10 cellular contexts compared by ENCODE assay signal in genomic region chr1:204093421-204093717, GRCh38. TPM values are rescaled to one million over a fixed set of nuclear protein-coding genes. Genes with fewer than 3 reads are reported as not detected.
DNase-seq lines count a peak whose midpoint lies in the region; ATAC-seq and TF ChIP-seq lines count a peak whose summit lies in the region.
"Had no signal": no experiment of that assay in that cellular context is flagged by ENCODE, and none has a peak within 500 bp of the region (broad histone marks: within the 10 kb centered on the region; RNA-seq: fewer than 3 reads in every experiment).

No MANE protein-coding gene starts in this region.

- H4K20me1 ChIP-seq in PC-3 (ENCODE audit: low read length): peaks cover 40% of the 10 kb centered on the region

- H3K9me3 ChIP-seq in right lobe of liver (no peaks in the 10 kb centered on the region), PC-3 (ENCODE audit: low read length) (no peaks in the 10 kb centered on the region)
- H3K9me3 ChIP-seq: adrenal gland had no signal

- peaks cover 77% of the 10 kb centered on the region for H3K4me1 Mint-ChIP-seq in type B pancreatic cell (ENCODE audit: unreplicated experiment)
- H3K4me1 Mint-ChIP-seq in natural killer cell treated with Interleukin-12 subunit alpha and Interleukin-12 subunit beta and Interleukin-15 and Interleukin-18, amount 100 ng/mL, for 72 hours (ENCODE audit: low read depth in 2 of 2): peaks cover 31 to 32% of the 10 kb centered on the region in 2 donors

- H3K27me3 ChIP-seq in right lobe of liver: no peaks in the 10 kb centered on the region
- H3K27me3 ChIP-seq in PC-3 (ENCODE audit: low read length): no peaks in the 10 kb centered on the region
- H3K27me3 ChIP-seq: adrenal gland had no signal

- H2AFZ ChIP-seq in PC-3 (ENCODE audit: low read length): no peak overlapping the region

- peaks cover 100% of the 10 kb centered on the region for H3K79me2 ChIP-seq in PC-3 (ENCODE audit: low read length)

- H3K36me3 ChIP-seq in right lobe of liver (no peaks in the 10 kb centered on the region), PC-3 (ENCODE audit: low read depth, low read length) (no peaks in the 10 kb centered on the region)
- H3K36me3 ChIP-seq: adrenal gland had no signal

- WGBS in right lobe of liver (ENCODE audit: insufficient coverage, low coverage, low lambda C conversion rate, missing lambda C conversion rate): 22% methylated on average over 1 of the region's 4 CpGs

- no peak for TF ChIP-seq CTCF in right lobe of liver (IDR thresholded peaks at IDR 0.05)
- no peak for TF ChIP-seq CTCF in type B pancreatic cell (conservative IDR thresholded peaks at IDR 0.05)
- TF ChIP-seq CTCF in PC-3 (conservative IDR thresholded peaks at IDR 0.05; ENCODE audit: low read depth, low read length): no peak

- H3K4me2 ChIP-seq in PC-3 (ENCODE audit: low read length): no peak overlapping the region

- H3K9ac ChIP-seq in PC-3 (ENCODE audit: low read length): no peak overlapping the region

- BruUV-seq in PC-3 (replicated peaks; lab: Mats Ljungman, UMichigan): no TSS peak

- H3K36me3 Mint-ChIP-seq in type B pancreatic cell: peaks cover 5% of the 10 kb centered on the region
- no peaks in the 10 kb centered on the region for H3K36me3 Mint-ChIP-seq in natural killer cell treated with Interleukin-12 subunit alpha and Interleukin-12 subunit beta and Interleukin-15 and Interleukin-18, amount 100 ng/mL, for 72 hours
- H3K36me3 Mint-ChIP-seq: immature natural killer cell had no signal

- DNase-seq in NCI-H748 (lab: John Stamatoyannopoulos, UW; ENCODE audit: unreplicated experiment) (peak; percentile 51), NCI-H748 treated with DMSO at 0.1 percent for 48 hours (lab: John Stamatoyannopoulos, UW) (no peak), NOMO-1 (lab: John Stamatoyannopoulos, UW; ENCODE audit: unreplicated experiment in 2 of 2) (peak; percentile 50 to 70), right lobe of liver (peak in 2 of 3 donors; percentile 52 to 65), type B pancreatic cell (ENCODE audit: extremely low spot score, unreplicated experiment) (no peak), PC-3 (no peak)
- DNase-seq in natural killer cell treated with Interleukin-12 subunit alpha and Interleukin-12 subunit beta and Interleukin-15 and Interleukin-18, amount 100 ng/mL, for 72 hours (ENCODE audit: low spot score): no peak
- DNase-seq: adrenal gland, immature natural killer cell had no signal

- peak overlapping the region; percentile 31 for H3K4me3 Mint-ChIP-seq in type B pancreatic cell
- H3K4me3 Mint-ChIP-seq in natural killer cell treated with Interleukin-12 subunit alpha and Interleukin-12 subunit beta and Interleukin-15 and Interleukin-18, amount 100 ng/mL, for 72 hours: no peak overlapping the region
- H3K4me3 Mint-ChIP-seq: immature natural killer cell had no signal

- POLR2A ChIA-PET in PC-3 (lab: Charles Lee; ENCODE audit: unreplicated experiment): no interaction called here

- ATAC-seq in right lobe of liver (peak; percentile 65 to 93 (median 80)), GM18909 (IDR thresholded peaks at IDR 0.05; ENCODE audit: poor library complexity, unreplicated experiment) (no peak), PC-3 (no peak)
- ATAC-seq in natural killer cell treated with Interleukin-12 subunit alpha and Interleukin-12 subunit beta and Interleukin-15 and Interleukin-18, amount 100 ng/mL, for 72 hours: no peak

- peak overlapping the region; percentile 61 for H3K27ac Mint-ChIP-seq in type B pancreatic cell
- H3K27ac Mint-ChIP-seq in natural killer cell treated with Interleukin-12 subunit alpha and Interleukin-12 subunit beta and Interleukin-15 and Interleukin-18, amount 100 ng/mL, for 72 hours: no peak overlapping the region

- H3K4me3 ChIP-seq in right lobe of liver (no peak overlapping the region), PC-3 (ENCODE audit: low read length) (no peak overlapping the region)
- H3K4me3 ChIP-seq: adrenal gland had no signal

- intact Hi-C loops in right lobe of liver (cut with DNase I): no loop called here
- intact Hi-C loops in PC-3 (cut with micrococcal nuclease): no loop called here

- H3K9me2 ChIP-seq in PC-3 (replicated peaks; ENCODE audit: low read length): no peaks in the 10 kb centered on the region

- H3K27ac ChIP-seq in right lobe of liver (peak overlapping the region; percentile 36 to 71 (median 62)), PC-3 (ENCODE audit: low read length) (no peak overlapping the region)

- no peaks in the 10 kb centered on the region for H3K9me3 Mint-ChIP-seq in type B pancreatic cell
- no peaks in the 10 kb centered on the region for H3K9me3 Mint-ChIP-seq in natural killer cell treated with Interleukin-12 subunit alpha and Interleukin-12 subunit beta and Interleukin-15 and Interleukin-18, amount 100 ng/mL, for 72 hours
- H3K9me3 Mint-ChIP-seq: immature natural killer cell had no signal

- H3K27me3 Mint-ChIP-seq in type B pancreatic cell: no peaks in the 10 kb centered on the region
- H3K27me3 Mint-ChIP-seq in natural killer cell treated with Interleukin-12 subunit alpha and Interleukin-12 subunit beta and Interleukin-15 and Interleukin-18, amount 100 ng/mL, for 72 hours: no peaks in the 10 kb centered on the region

- no peaks in the 10 kb centered on the region for H3F3A ChIP-seq in PC-3 (ENCODE audit: low read length, unreplicated experiment)

- CTCF ChIA-PET in PC-3 (lab: Charles Lee): no interaction called here

- H3K4me1 ChIP-seq in right lobe of liver: peaks cover 0 to 35% (median 14%) of the 10 kb centered on the region in 4 donors
- peaks cover 27% of the 10 kb centered on the region for H3K4me1 ChIP-seq in PC-3 (ENCODE audit: insufficient read depth, low read length)

- peak; percentile 59 for TF ChIP-seq POLR2A in right lobe of liver (IDR thresholded peaks at IDR 0.05)

RNA-seq across cellular contexts. Expression of gene SOX13, which starts 20.5 kb away (rescaled TPM):
- 10 to 100 TPM; 12.5 to 29.1 (median 17.1) TPM for total RNA-seq in right lobe of liver
- 38.5 and 39.4 TPM in 2 replicates for total RNA-seq in type B pancreatic cell (ENCODE audit: low replicate concordance)
- 1 to 10 TPM; 5.9 to 8.3 TPM for total RNA-seq in natural killer cell treated with Interleukin-12 subunit alpha and Interleukin-12 subunit beta and Interleukin-15 and Interleukin-18, amount 100 ng/mL, for 72 hours
- 81.9 and 93.1 TPM in 2 replicates for total RNA-seq in PC-3 (2014; rRNA removed)

RNA-seq across cellular contexts. Expression of gene ETNK2, which starts 58.5 kb away (rescaled TPM):
- total RNA-seq in right lobe of liver (100 to 1,000 TPM in 3 of 6 experiments, 10 to 100 TPM in 3; 30.9 to 231 (median 98.9) TPM), type B pancreatic cell (ENCODE audit: low replicate concordance) (7.3 and 10.0 TPM in 2 replicates), PC-3 (2014; rRNA removed) (24.5 and 37.1 TPM in 2 replicates)
- under 1 TPM; 0.50 to 0.67 TPM for total RNA-seq in natural killer cell treated with Interleukin-12 subunit alpha and Interleukin-12 subunit beta and Interleukin-15 and Interleukin-18, amount 100 ng/mL, for 72 hours

Comparison
In these comparisons a context has a peak if more than half of its experiments do, and no peak if none do; other contexts are left out.
1. DNase-seq: peak in NCI-H748 (single experiment), NOMO-1 (2 of 2) and right lobe of liver (2 of 3); none in NCI-H748 treated with DMSO at 0.1 percent for 48 hours (single experiment), type B pancreatic cell (single experiment), natural killer cell treated with Interleukin-12 subunit alpha and Interleukin-12 subunit beta and Interleukin-15 and Interleukin-18, amount 100 ng/mL, for 72 hours (single experiment) and PC-3 (single experiment).
2. ATAC-seq: peak in right lobe of liver (4 of 4); none in natural killer cell treated with Interleukin-12 subunit alpha and Interleukin-12 subunit beta and Interleukin-15 and Interleukin-18, amount 100 ng/mL, for 72 hours (0 of 2), GM18909 (single experiment) and PC-3 (single experiment).